ENCODE assay signal across 1 cellular context in the genomic region with DNA sequence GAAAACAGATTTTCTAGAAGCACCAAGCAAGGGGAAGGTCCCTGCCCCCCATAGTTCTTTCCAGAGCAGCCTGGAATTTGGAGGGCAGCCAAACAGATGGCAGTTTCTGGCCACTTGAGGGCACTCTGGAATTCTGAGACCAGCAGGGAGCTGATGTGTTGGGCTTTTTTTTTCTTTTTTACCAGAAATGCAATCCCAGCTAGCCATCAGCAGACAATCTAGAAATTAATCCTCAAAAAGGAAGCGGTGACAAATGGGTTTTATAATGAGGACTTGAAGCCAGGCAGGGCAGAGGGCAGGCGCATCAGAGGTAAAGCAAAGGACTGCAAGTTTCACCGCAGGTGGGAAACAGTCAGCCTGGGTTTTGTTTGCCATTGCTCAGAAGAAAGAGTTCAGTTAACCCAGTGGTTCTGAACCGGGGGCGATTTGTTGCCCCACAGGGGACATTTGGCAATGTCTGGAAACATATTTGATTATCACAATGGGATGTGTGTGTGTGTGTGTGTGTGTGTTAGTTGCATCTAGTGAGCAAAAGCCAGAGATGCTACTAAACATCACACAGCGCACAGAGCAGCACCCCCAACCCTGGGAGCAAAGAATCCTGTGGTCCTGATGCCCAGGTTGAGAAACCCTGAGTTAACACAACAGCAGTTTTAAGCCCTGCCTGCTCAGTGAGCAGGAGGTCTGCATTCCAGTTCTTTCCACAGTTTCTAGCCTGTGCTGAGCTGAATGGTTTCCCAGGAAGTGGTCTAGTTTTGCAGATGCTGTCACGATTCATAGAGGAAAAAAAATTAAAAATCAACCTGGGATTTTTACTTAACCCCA.
TF ChIP-seq lines count a peak whose summit lies in the region.

No MANE protein-coding gene starts in this region.

TF ChIP-seq in HEK293, 187 proteins besides CTCF, POLR2A, EP300 and RAD21 (continued from another document and continues in another):
- TF ChIP-seq ZNF529 (tag by site-specific recombination; IDR thresholded peaks at IDR 0.05; ENCODE audit: insufficient replicate concordance) (no peak), PRDM1 (tag by site-specific recombination; IDR thresholded peaks at IDR 0.05) (no peak), ZNF280D (tag by site-specific recombination; IDR thresholded peaks at IDR 0.05) (no peak), ZNF169 (tag by site-specific recombination; IDR thresholded peaks at IDR 0.05) (no peak), ZNF248 (tag by site-specific recombination; IDR thresholded peaks at IDR 0.05) (no peak), ZNF449 (tag by site-specific recombination; IDR thresholded peaks at IDR 0.05) (peak; percentile 83; the same call in 1 of the 2 replicates), KLF7 (tag by site-specific recombination; IDR thresholded peaks at IDR 0.05; ENCODE audit: borderline replicate concordance) (no peak), ZBTB8A (tag by site-specific recombination; IDR thresholded peaks at IDR 0.05) (peak; percentile 31; the same call in 1 of the 2 replicates), ZNF48 (tag by site-specific recombination; IDR thresholded peaks at IDR 0.05) (no peak), FEZF1 (tag by site-specific recombination; IDR thresholded peaks at IDR 0.05) (peak; percentile 80), ZNF335 (tag by site-specific recombination; conservative IDR thresholded peaks at IDR 0.05) (peak; percentile 73), KLF10 (tag by site-specific recombination; IDR thresholded peaks at IDR 0.05) (no peak), IKZF3 (tag by site-specific recombination; IDR thresholded peaks at IDR 0.05) (0 out of 2 replicates have a peak, but pooled peaks have one; percentile 21), ZNF202 (tag by site-specific recombination; IDR thresholded peaks at IDR 0.05; ENCODE audit: borderline replicate concordance) (no peak), ZNF549 (tag by site-specific recombination; IDR thresholded peaks at IDR 0.05) (no peak), ZNF768 (tag by site-specific recombination; IDR thresholded peaks at IDR 0.05) (no peak), ZNF223 (tag by site-specific recombination; IDR thresholded peaks at IDR 0.05) (no peak), ZBTB48 (tag by site-specific recombination; IDR thresholded peaks at IDR 0.05) (no peak), ZNF623 (tag by site-specific recombination; IDR thresholded peaks at IDR 0.05) (no peak), TCF7L2 (IDR thresholded peaks at IDR 0.05; ENCODE audit: borderline replicate concordance, low read depth, low read length) (no peak), ZBTB10 (tag by site-specific recombination; IDR thresholded peaks at IDR 0.05) (no peak), ZNF37A (tag by site-specific recombination; IDR thresholded peaks at IDR 0.05) (no peak), ZNF10 (tag by site-specific recombination; IDR thresholded peaks at IDR 0.05) (no peak), ZBTB1 (tag by site-specific recombination; IDR thresholded peaks at IDR 0.05) (no peak), KLF8 (tag by site-specific recombination; IDR thresholded peaks at IDR 0.05) (no peak), BCL11A (tag by site-specific recombination; IDR thresholded peaks at IDR 0.05; ENCODE audit: low read depth) (no peak), ZNF521 (tag by site-specific recombination; IDR thresholded peaks at IDR 0.05) (no peak), ZBTB26 (tag by site-specific recombination; optimal IDR thresholded peaks at IDR 0.05) (no peak), GLI4 (tag by site-specific recombination; IDR thresholded peaks at IDR 0.05) (no peak), SP2 (tag by site-specific recombination; IDR thresholded peaks at IDR 0.05) (no peak), ZNF544 (tag by site-specific recombination; IDR thresholded peaks at IDR 0.05) (no peak), BCL11B (tag by site-specific recombination; IDR thresholded peaks at IDR 0.05; ENCODE audit: low read depth) (no peak), ZNF324 (tag by site-specific recombination; IDR thresholded peaks at IDR 0.05) (no peak), OSR2 (tag by site-specific recombination; IDR thresholded peaks at IDR 0.05) (no peak)
- TF ChIP-seq, protein P1, sequence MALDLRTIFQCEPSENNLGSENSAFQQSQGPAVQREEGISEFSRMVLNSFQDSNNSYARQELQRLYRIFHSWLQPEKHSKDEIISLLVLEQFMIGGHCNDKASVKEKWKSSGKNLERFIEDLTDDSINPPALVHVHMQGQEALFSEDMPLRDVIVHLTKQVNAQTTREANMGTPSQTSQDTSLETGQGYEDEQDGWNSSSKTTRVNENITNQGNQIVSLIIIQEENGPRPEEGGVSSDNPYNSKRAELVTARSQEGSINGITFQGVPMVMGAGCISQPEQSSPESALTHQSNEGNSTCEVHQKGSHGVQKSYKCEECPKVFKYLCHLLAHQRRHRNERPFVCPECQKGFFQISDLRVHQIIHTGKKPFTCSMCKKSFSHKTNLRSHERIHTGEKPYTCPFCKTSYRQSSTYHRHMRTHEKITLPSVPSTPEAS (tag by site-specific recombination; IDR thresholded peaks at IDR 0.05), result no peak
- TF ChIP-seq, protein P2, sequence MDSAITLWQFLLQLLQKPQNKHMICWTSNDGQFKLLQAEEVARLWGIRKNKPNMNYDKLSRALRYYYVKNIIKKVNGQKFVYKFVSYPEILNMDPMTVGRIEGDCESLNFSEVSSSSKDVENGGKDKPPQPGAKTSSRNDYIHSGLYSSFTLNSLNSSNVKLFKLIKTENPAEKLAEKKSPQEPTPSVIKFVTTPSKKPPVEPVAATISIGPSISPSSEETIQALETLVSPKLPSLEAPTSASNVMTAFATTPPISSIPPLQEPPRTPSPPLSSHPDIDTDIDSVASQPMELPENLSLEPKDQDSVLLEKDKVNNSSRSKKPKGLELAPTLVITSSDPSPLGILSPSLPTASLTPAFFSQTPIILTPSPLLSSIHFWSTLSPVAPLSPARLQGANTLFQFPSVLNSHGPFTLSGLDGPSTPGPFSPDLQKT (IDR thresholded peaks at IDR 0.05; ENCODE audit: borderline replicate concordance, low read depth, low read length), result no peak
- TF ChIP-seq, protein P3, sequence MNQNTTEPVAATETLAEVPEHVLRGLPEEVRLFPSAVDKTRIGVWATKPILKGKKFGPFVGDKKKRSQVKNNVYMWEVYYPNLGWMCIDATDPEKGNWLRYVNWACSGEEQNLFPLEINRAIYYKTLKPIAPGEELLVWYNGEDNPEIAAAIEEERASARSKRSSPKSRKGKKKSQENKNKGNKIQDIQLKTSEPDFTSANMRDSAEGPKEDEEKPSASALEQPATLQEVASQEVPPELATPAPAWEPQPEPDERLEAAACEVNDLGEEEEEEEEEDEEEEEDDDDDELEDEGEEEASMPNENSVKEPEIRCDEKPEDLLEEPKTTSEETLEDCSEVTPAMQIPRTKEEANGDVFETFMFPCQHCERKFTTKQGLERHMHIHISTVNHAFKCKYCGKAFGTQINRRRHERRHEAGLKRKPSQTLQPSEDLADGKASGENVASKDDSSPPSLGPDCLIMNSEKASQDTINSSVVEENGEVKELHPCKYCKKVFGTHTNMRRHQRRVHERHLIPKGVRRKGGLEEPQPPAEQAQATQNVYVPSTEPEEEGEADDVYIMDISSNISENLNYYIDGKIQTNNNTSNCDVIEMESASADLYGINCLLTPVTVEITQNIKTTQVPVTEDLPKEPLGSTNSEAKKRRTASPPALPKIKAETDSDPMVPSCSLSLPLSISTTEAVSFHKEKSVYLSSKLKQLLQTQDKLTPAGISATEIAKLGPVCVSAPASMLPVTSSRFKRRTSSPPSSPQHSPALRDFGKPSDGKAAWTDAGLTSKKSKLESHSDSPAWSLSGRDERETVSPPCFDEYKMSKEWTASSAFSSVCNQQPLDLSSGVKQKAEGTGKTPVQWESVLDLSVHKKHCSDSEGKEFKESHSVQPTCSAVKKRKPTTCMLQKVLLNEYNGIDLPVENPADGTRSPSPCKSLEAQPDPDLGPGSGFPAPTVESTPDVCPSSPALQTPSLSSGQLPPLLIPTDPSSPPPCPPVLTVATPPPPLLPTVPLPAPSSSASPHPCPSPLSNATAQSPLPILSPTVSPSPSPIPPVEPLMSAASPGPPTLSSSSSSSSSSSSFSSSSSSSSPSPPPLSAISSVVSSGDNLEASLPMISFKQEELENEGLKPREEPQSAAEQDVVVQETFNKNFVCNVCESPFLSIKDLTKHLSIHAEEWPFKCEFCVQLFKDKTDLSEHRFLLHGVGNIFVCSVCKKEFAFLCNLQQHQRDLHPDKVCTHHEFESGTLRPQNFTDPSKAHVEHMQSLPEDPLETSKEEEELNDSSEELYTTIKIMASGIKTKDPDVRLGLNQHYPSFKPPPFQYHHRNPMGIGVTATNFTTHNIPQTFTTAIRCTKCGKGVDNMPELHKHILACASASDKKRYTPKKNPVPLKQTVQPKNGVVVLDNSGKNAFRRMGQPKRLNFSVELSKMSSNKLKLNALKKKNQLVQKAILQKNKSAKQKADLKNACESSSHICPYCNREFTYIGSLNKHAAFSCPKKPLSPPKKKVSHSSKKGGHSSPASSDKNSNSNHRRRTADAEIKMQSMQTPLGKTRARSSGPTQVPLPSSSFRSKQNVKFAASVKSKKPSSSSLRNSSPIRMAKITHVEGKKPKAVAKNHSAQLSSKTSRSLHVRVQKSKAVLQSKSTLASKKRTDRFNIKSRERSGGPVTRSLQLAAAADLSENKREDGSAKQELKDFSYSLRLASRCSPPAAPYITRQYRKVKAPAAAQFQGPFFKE (tag by site-specific recombination; IDR thresholded peaks at IDR 0.05; ENCODE audit: borderline replicate concordance), result no peak
- TF ChIP-seq, protein P4, sequence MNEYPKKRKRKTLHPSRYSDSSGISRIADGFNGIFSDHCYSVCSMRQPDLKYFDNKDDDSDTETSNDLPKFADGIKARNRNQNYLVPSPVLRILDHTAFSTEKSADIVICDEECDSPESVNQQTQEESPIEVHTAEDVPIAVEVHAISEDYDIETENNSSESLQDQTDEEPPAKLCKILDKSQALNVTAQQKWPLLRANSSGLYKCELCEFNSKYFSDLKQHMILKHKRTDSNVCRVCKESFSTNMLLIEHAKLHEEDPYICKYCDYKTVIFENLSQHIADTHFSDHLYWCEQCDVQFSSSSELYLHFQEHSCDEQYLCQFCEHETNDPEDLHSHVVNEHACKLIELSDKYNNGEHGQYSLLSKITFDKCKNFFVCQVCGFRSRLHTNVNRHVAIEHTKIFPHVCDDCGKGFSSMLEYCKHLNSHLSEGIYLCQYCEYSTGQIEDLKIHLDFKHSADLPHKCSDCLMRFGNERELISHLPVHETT (tag by site-specific recombination; IDR thresholded peaks at IDR 0.05), result no peak
